ENCODE assay signal across 8 cellular contexts in genomic region chr14:69611264-69612013, GRCh38. TPM values are rescaled to one million over a fixed set of nuclear protein-coding genes. Genes with fewer than 3 reads are reported as not detected.
DNase-seq lines count a peak whose midpoint lies in the region; ATAC-seq and TF ChIP-seq lines count a peak whose summit lies in the region.

Gene SUSD6 (plus strand): TSS chr14:69611596. CDS start chr14:69658593, 46,997 bp downstream.

- no peak for TF ChIP-seq RAD21 in Ishikawa (IDR thresholded peaks at IDR 0.05; ENCODE audit: low read depth)

- DNase-seq in Caki2 (ENCODE audit: low read depth), result peak; percentile 69
- peak; percentile 88 for DNase-seq in OCI-M1 (lab: John Stamatoyannopoulos, UW)
- peak; percentile 90 for DNase-seq in activated T-cell treated with anti-CD3 and anti-CD28 coated beads for 48 hours (ENCODE audit: low read depth)
- peak; percentile 34 for DNase-seq in epithelial cell of prostate (ENCODE audit: low read depth, low spot score)
- peak; percentile 92 for DNase-seq in mucosa of gallbladder (ENCODE audit: low spot score)
- peak; percentile 68 to 78 for DNase-seq in stimulated activated CD8-positive, alpha-beta memory T cell treated with anti-CD3 and anti-CD28 coated beads, Interleukin-4, amount 100 ng/mL, for 4 hours (ENCODE audit: low read depth in 2 of 2, low spot score in 1 of 2)

- in situ Hi-C loops in Caki2 (cut with HindIII; ENCODE audit: low pct_unique_long_range_greater_than_20kb, low sequenced_read_pairs), result no loop called here

- peak within 1 kb of the TSS; percentile 83 for H3K27ac ChIP-seq in epithelial cell of prostate

- ATAC-seq in GM21526 (IDR thresholded peaks at IDR 0.05; ENCODE audit: low FRiP score, unreplicated experiment), result peak; percentile 53

- TF ChIP-seq EP300 in Ishikawa (IDR thresholded peaks at IDR 0.05; ENCODE audit: borderline replicate concordance), result no peak

TF ChIP-seq in Ishikawa, 13 proteins besides CTCF, POLR2A, EP300 and RAD21:
- TF ChIP-seq MAX (IDR thresholded peaks at IDR 0.05), result peak; percentile 72
- TF ChIP-seq TAF1 (IDR thresholded peaks at IDR 0.05; ENCODE audit: low read depth), result no peak; the same call in 1 of the 2 replicates
- 0 out of 2 replicates have a peak, but pooled peaks have one; percentile 24 for TF ChIP-seq CREB1 (IDR thresholded peaks at IDR 0.05; ENCODE audit: low read depth)
TF ChIP-seq in Ishikawa: peak in this region for 2.

RNA-seq across cellular contexts. Expression of gene SUSD6, which starts in this region (rescaled TPM):
- total RNA-seq in Caki2 (2014; rRNA removed; shearing (Covaris generic); ENCODE audit: low replicate concordance), result 2.1 and 3.0 TPM in 2 replicates
- total RNA-seq in mucosa of gallbladder, result 85.1 TPM

Comparison
In these comparisons a context has a peak if more than half of its experiments do, and no peak if none do; other contexts are left out.
1. Peak in every context shown above with its lines: DNase-seq, ATAC-seq and H3K27ac ChIP-seq.
2. RNA of gene SUSD6 (total RNA-seq): 85.1 TPM in mucosa of gallbladder (single experiment); 2.1 to 3.0 TPM in Caki2; every median in the first group is over 10 times any median in the second.
3. DNase-seq: peak in every context shown above with its lines; median percentile 92 in mucosa of gallbladder; 90 in activated T-cell treated with anti-CD3 and anti-CD28 coated beads for 48 hours; 88 in OCI-M1; 73 in stimulated activated CD8-positive, alpha-beta memory T cell treated with anti-CD3 and anti-CD28 coated beads, Interleukin-4, amount 100 ng/mL, for 4 hours; 69 in Caki2; 34 in epithelial cell of prostate.